8 cellular contexts compared by ENCODE assay signal in the genomic region with DNA sequence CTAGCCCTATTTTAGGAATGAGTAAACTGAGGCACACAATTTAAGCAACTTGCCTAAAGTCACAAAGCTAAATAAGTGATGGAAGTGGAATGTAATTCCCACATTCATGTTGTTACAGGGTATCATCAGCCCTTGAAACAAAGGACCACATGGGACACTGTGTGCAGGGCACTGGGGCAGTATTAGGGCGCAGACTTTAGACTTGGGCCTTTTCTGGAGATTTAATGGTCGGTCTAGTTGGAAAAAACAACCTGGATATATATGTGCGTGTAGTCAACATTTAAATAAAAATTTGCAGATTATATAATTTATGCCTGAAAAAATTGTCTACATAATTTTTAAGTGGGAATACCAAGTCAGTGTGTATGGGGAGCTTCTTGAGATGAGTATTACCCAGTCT. TPM values are rescaled to one million over a fixed set of nuclear protein-coding genes. Genes with fewer than 3 reads are reported as not detected.
A peak's percentile ranks its signal among the peaks of the same experiment; 100 is the strongest.
DNase-seq lines count a peak whose midpoint lies in the region; ATAC-seq, FAIRE-seq and TF ChIP-seq lines count a peak whose summit lies in the region.

No MANE protein-coding gene starts in this region.

- peak overlapping the region; percentile 81 for H3K4me3 ChIP-seq in NB4 (ENCODE audit: low read depth, low read length)
- H3K4me3 ChIP-seq in dorsolateral prefrontal cortex = peak overlapping the region; percentile 61 to 100 (median 94)
- peak overlapping the region; percentile 99 for H3K4me3 ChIP-seq in osteoblast (ENCODE audit: insufficient read depth, low read length)

- peaks cover 46% of the 10 kb centered on the region for H4K20me1 ChIP-seq in osteoblast (ENCODE audit: insufficient read depth, low read length)

- ATAC-seq in GM19351 (IDR thresholded peaks at IDR 0.05; ENCODE audit: unreplicated experiment) (no peak), GM21447 (IDR thresholded peaks at IDR 0.05; ENCODE audit: unreplicated experiment) (no peak)

- no peak for TF ChIP-seq POLR2A in NB4 (IDR thresholded peaks at IDR 0.05; ENCODE audit: extremely low read depth, insufficient read length)

- peaks cover 9% of the 10 kb centered on the region for H3K4me1 ChIP-seq in osteoblast (ENCODE audit: insufficient read depth, low read length)

- H3K36me3 ChIP-seq in osteoblast (ENCODE audit: insufficient read depth, low read length) = no peaks in the 10 kb centered on the region

- DNase-seq in Caki2 (ENCODE audit: low read depth) (peak; percentile 18), NB4 (ENCODE audit: low read depth) (no peak), dorsolateral prefrontal cortex (no peak), osteoblast (ENCODE audit: insufficient read length, low spot score, missing footprints) (no peak), SHP77 treated with DMSO at 0.1 percent for 48 hours (lab: John Stamatoyannopoulos, UW) (no peak), RCC 7860 (ENCODE audit: low spot score) (no peak)

- H3K79me2 ChIP-seq in osteoblast (ENCODE audit: insufficient read depth, low read length) = peaks cover 68% of the 10 kb centered on the region

- H3K4me2 ChIP-seq in osteoblast (ENCODE audit: insufficient read depth, low read length) = peak overlapping the region; percentile 96

- peak overlapping the region in 16 of 59 donors; percentile 26 to 91 (median 86) for H3K27ac ChIP-seq in dorsolateral prefrontal cortex
- H3K27ac ChIP-seq in osteoblast (ENCODE audit: low read depth, low read length) = peak overlapping the region; percentile 89

- intact Hi-C loops in dorsolateral prefrontal cortex (cut with DNase I) = no loop called here

- no peaks in the 10 kb centered on the region for H3K9me3 ChIP-seq in osteoblast (ENCODE audit: low read depth, low read length)

- no peak overlapping the region for H2AFZ ChIP-seq in osteoblast (ENCODE audit: low read length)

- no peak for TF ChIP-seq CTCF in NB4 (IDR thresholded peaks at IDR 0.05; ENCODE audit: low read depth, low read length)
- TF ChIP-seq CTCF in dorsolateral prefrontal cortex (IDR thresholded peaks at IDR 0.05 in 54 of 56, conservative IDR thresholded peaks at IDR 0.05 in 2 of 56; ENCODE audit: low read depth in 1 of 56, partially characterized antibody in 56 of 56) = no peak
- no peak for TF ChIP-seq CTCF in osteoblast (IDR thresholded peaks at IDR 0.05; ENCODE audit: extremely low read depth, low read depth, low read length)

- FAIRE-seq in RCC 7860 (lab: Jason Lieb, UNC) = no peak

- H3K27me3 ChIP-seq in dorsolateral prefrontal cortex = no peaks in the 10 kb centered on the region
- H3K27me3 ChIP-seq in osteoblast (ENCODE audit: insufficient read depth, low read length) = no peaks in the 10 kb centered on the region

- in situ Hi-C loops in Caki2 (cut with HindIII; ENCODE audit: low pct_unique_long_range_greater_than_20kb, low sequenced_read_pairs) = no loop called here

RNA-seq across cellular contexts. Expression of a gene that starts 1.5 kb away (rescaled TPM):
- 133 and 135 TPM in 2 replicates for total RNA-seq in Caki2 (2014; rRNA removed; shearing (Covaris generic); ENCODE audit: low replicate concordance)
- 10 to 100 TPM; 33.5 to 68.5 (median 56.1) TPM for total RNA-seq in dorsolateral prefrontal cortex
- 101 and 103 TPM in 2 replicates for total RNA-seq in osteoblast

RNA-seq across cellular contexts. Expression of a gene that starts 5.1 kb away (rescaled TPM):
- not detected in 2 replicates for total RNA-seq in Caki2 (2014; rRNA removed; shearing (Covaris generic); ENCODE audit: low replicate concordance)
- total RNA-seq in dorsolateral prefrontal cortex (1 to 10 TPM in 50 of 120 experiments, under 1 TPM in 2, not detected in 68; 0.87 to 3.2 (median 1.5) TPM), osteoblast (not detected in 2 replicates)

RNA-seq across cellular contexts. Expression of a gene that starts 48.1 kb away (rescaled TPM):
- total RNA-seq in Caki2 (2014; rRNA removed; shearing (Covaris generic); ENCODE audit: low replicate concordance) = not detected in 2 replicates
- total RNA-seq in dorsolateral prefrontal cortex = under 1 TPM in 2 of 120 experiments, not detected in 118; 0.32 to 0.34 TPM
- under 0.01 TPM in 1 of 2 replicates, not detected in the other for total RNA-seq in osteoblast
